27 cellular contexts compared by ENCODE assay signal in genomic region chr2:172768406-172768805, GRCh38.
"Had no signal": no experiment of that assay in that cellular context is flagged by ENCODE, and none has a peak within 500 bp of the region (broad histone marks: within the 10 kb centered on the region; RNA-seq: fewer than 3 reads in every experiment).

No MANE protein-coding gene starts in this region.

- H3K36me3 ChIP-seq: adrenal gland, cardiac muscle cell had no signal

- DNase-seq: activated B cell treated with CpG ODN at 0.5 μM for 24 hours; activated CD4-positive, alpha-beta memory T cell treated with anti-CD3 and anti-CD28 coated beads, Interleukin-2, amount 10 ng/mL, durations not matched to agents 7 days and 5 days; activated CD4-positive, alpha-beta T cell treated with anti-CD3 and anti-CD28 coated beads for 4 hours; activated CD4-positive, alpha-beta T cell treated with anti-CD3 and anti-CD28 coated beads, Interleukin-2, amount 10 ng/mL, durations not matched to agents 24 days and 14 days; activated CD4-positive, alpha-beta T cell treated with anti-CD3 and anti-CD28 coated beads, Interleukin-2, amount 50 U/mL, for 48 hours; activated CD4-positive, CD25-positive, alpha-beta regulatory T cell treated with anti-CD3 and anti-CD28 coated beads, Interleukin-2, amount 50 U/mL, for 72 hours; activated CD8-positive, alpha-beta memory T cell treated with anti-CD3 and anti-CD28 coated beads for 24 hours; activated CD8-positive, alpha-beta memory T cell treated with anti-CD3 and anti-CD28 coated beads, Interleukin-2, amount 10 ng/mL, durations not matched to agents 7 days and 5 days; activated CD8-positive, alpha-beta memory T cell treated with anti-CD3 and anti-CD28 coated beads, Interleukin-2, amount 50 U/mL, for 48 hours; activated CD8-positive, alpha-beta T cell treated with anti-CD3 and anti-CD28 coated beads, Interleukin-2, amount 10 ng/mL, durations not matched to agents 7 days and 5 days; activated effector memory CD4-positive, alpha-beta T cell treated with anti-CD3 and anti-CD28 coated beads, Interleukin-2, amount 50 U/mL, for 16 hours; activated gamma-delta T cell treated with Interleukin-2 at 50 U/mL for 16 hours; activated naive CD4-positive, alpha-beta T cell; activated naive CD4-positive, alpha-beta T cell treated with anti-CD3 and anti-CD28 coated beads for 36 hours; activated naive CD4-positive, alpha-beta T cell treated with anti-CD3 and anti-CD28 coated beads, Interleukin-2, amount 50 U/mL, for 16 hours; activated naive CD8-positive, alpha-beta T cell treated with anti-CD3 and anti-CD28 coated beads for 36 hours; activated T-cell treated with anti-CD3 and anti-CD28 coated beads, Interleukin-2, amount 50 U/mL, for 24 hours; activated T-cell treated with anti-CD3 and anti-CD28 coated beads, Interleukin-2, amount 50 U/mL, for 48 hours; adrenal gland; amniotic stem cell; aorta; T-helper 1 cell; T-helper 2 cell; T-helper 9 cell had no signal

- H3K9me3 ChIP-seq: adrenal gland had no signal

- H3K4me1 ChIP-seq: adrenal gland had no signal

- H3K27ac ChIP-seq: adrenal gland, cardiac muscle cell, VCaP had no signal

- H3K27me3 ChIP-seq: adrenal gland, cardiac muscle cell had no signal

- ATAC-seq: activated CD8-positive, alpha-beta memory T cell treated with anti-CD3 and anti-CD28 coated beads, Interleukin-2, amount 10 ng/mL, durations not matched to agents 7 days and 5 days; activated CD8-positive, alpha-beta T cell treated with anti-CD3 and anti-CD28 coated beads, Interleukin-2, amount 10 ng/mL, durations not matched to agents 7 days and 5 days; activated naive CD4-positive, alpha-beta T cell treated with anti-CD3 and anti-CD28 coated beads, Interleukin-2, amount 50 U/mL, for 72 hours had no signal

- H3K4me3 ChIP-seq: adrenal gland, cardiac muscle cell had no signal
